1 cellular context compared by ENCODE assay signal in genomic region chr1:33032126-33032869, GRCh38.
TF ChIP-seq lines count a peak whose summit lies in the region.

No MANE protein-coding gene starts in this region.

TF ChIP-seq in GM12878, 131 proteins besides CTCF, POLR2A, EP300 and RAD21:
- TF ChIP-seq ELK1 (IDR thresholded peaks at IDR 0.05; ENCODE audit: low read depth, low read length) (no peak), STAT3 (IDR thresholded peaks at IDR 0.05; ENCODE audit: low read depth, low read length) (no peak), SKIL (IDR thresholded peaks at IDR 0.05; ENCODE audit: low read depth, poor library complexity, severe bottlenecking) (no peak), ZNF207 (IDR thresholded peaks at IDR 0.05; ENCODE audit: borderline replicate concordance) (no peak), RUNX3 (IDR thresholded peaks at IDR 0.05; ENCODE audit: low read length) (0 out of 2 replicates have a peak, but pooled peaks have one; percentile 22)
